ENCODE assay signal across 27 cellular contexts in genomic region chr5:150246424-150246823, GRCh38. TPM values are rescaled to one million over a fixed set of nuclear protein-coding genes. Genes with fewer than 3 reads are reported as not detected.
"Had no signal": no experiment of that assay in that cellular context is flagged by ENCODE, and none has a peak within 500 bp of the region (broad histone marks: within the 10 kb centered on the region; RNA-seq: fewer than 3 reads in every experiment).

No MANE protein-coding gene starts in this region.

- H3K27ac ChIP-seq: neural progenitor cell, ovary, right lobe of liver, spleen, tibial nerve had no signal

- H3K9ac ChIP-seq: neural progenitor cell had no signal

- H3K4me2 ChIP-seq: neural progenitor cell had no signal

- FAIRE-seq: islet of Langerhans, small intestine had no signal

- H3K4me1 ChIP-seq: right lobe of liver had no signal

- H3K9me3 Mint-ChIP-seq: immature natural killer cell; mesothelial cell of epicardium; naive thymus-derived CD4-positive, alpha-beta T cell; nephron; neural progenitor cell; stimulated activated memory B cell treated with anti-CD40 and anti-IgM and Interleukin-4, amounts not matched to agents 10 μg/mL and 1 μg/mL and 100 μg/mL, for 72 hours; stimulated activated naive CD8-positive, alpha-beta T cell treated with anti-CD3 and anti-CD28 coated beads, Interleukin-15, amount 100 ng/mL, for 72 hours; type B pancreatic cell had no signal

- H3K9me3 ChIP-seq: left ventricle myocardium inferior, ovary, right lobe of liver, spleen, tibial nerve, uterus had no signal

- H3K4me3 ChIP-seq: lung, neural progenitor cell, ovary, right lobe of liver, spleen, tibial nerve, uterus had no signal

- H3K27me3 ChIP-seq: neural progenitor cell, ovary, right lobe of liver, tibial nerve, uterus had no signal

- H3K27me3 Mint-ChIP-seq: stimulated activated naive CD8-positive, alpha-beta T cell treated with anti-CD3 and anti-CD28 coated beads, Interleukin-15, amount 100 ng/mL, for 72 hours had no signal

- H2AFZ ChIP-seq: neural progenitor cell had no signal

- H3K36me3 ChIP-seq: left ventricle myocardium inferior, neural progenitor cell, ovary, right lobe of liver, spleen, tibial nerve, uterus had no signal

- H3K4me1 Mint-ChIP-seq: immature natural killer cell; stimulated activated memory B cell treated with anti-CD40 and anti-IgM and Interleukin-4, amounts not matched to agents 10 μg/mL and 1 μg/mL and 100 μg/mL, for 72 hours; stimulated activated naive CD8-positive, alpha-beta T cell treated with anti-CD3 and anti-CD28 coated beads, Interleukin-15, amount 100 ng/mL, for 72 hours had no signal

- H3K27ac Mint-ChIP-seq: immature natural killer cell; mesothelial cell of epicardium; naive thymus-derived CD4-positive, alpha-beta T cell; progenitor cell of endocrine pancreas; stimulated activated memory B cell treated with anti-CD40 and anti-IgM and Interleukin-4, amounts not matched to agents 10 μg/mL and 1 μg/mL and 100 μg/mL, for 72 hours; stimulated activated naive CD8-positive, alpha-beta T cell treated with anti-CD3 and anti-CD28 coated beads, Interleukin-15, amount 100 ng/mL, for 72 hours; type B pancreatic cell had no signal

- H3K4me3 Mint-ChIP-seq: immature natural killer cell; mesothelial cell of epicardium; naive thymus-derived CD4-positive, alpha-beta T cell; neural progenitor cell; stimulated activated memory B cell treated with anti-CD40 and anti-IgM and Interleukin-4, amounts not matched to agents 10 μg/mL and 1 μg/mL and 100 μg/mL, for 72 hours; stimulated activated naive CD8-positive, alpha-beta T cell treated with anti-CD3 and anti-CD28 coated beads, Interleukin-15, amount 100 ng/mL, for 72 hours; type B pancreatic cell had no signal

- H3K36me3 Mint-ChIP-seq: immature natural killer cell; mesothelial cell of epicardium; naive thymus-derived CD4-positive, alpha-beta T cell; neural progenitor cell; stimulated activated memory B cell treated with anti-CD40 and anti-IgM and Interleukin-4, amounts not matched to agents 10 μg/mL and 1 μg/mL and 100 μg/mL, for 72 hours; type B pancreatic cell had no signal

- DNase-seq: glutamatergic neuron; hippocampal formation; immature natural killer cell; left ventricle myocardium inferior; mesendoderm; naive thymus-derived CD4-positive, alpha-beta T cell; ovary; retina; small intestine; spleen; stimulated activated CD4-positive, alpha-beta T cell treated with anti-CD3 and anti-CD28 coated beads, Interleukin-4, amount 100 ng/mL, for 24 hours; stimulated activated naive CD4-positive, alpha-beta T cell treated with Interleukin-2 at 50 U/mL for 16 hours; stimulated activated naive CD8-positive, alpha-beta T cell treated with anti-CD3 and anti-CD28 coated beads, Interleukin-15, amount 100 ng/mL, for 72 hours; substantia nigra; uterus had no signal

- ATAC-seq: naive thymus-derived CD4-positive, alpha-beta T cell; stimulated activated memory B cell treated with anti-CD40 and anti-IgM and Interleukin-4, amounts not matched to agents 10 μg/mL and 1 μg/mL and 100 μg/mL, for 72 hours; stimulated activated naive CD8-positive, alpha-beta T cell treated with anti-CD3 and anti-CD28 coated beads, Interleukin-15, amount 100 ng/mL, for 72 hours had no signal

RNA-seq across cellular contexts. Expression of gene CAMK2A, which starts 43.1 kb away (rescaled TPM):
- total RNA-seq: kidney epithelial cell; naive thymus-derived CD4-positive, alpha-beta T cell; progenitor cell of endocrine pancreas had no signal
- polyA plus RNA-seq: immature natural killer cell; naive thymus-derived CD4-positive, alpha-beta T cell had no signal

RNA-seq across cellular contexts. Expression of gene ARSI, which starts 56.3 kb away (rescaled TPM):
- total RNA-seq: progenitor cell of endocrine pancreas had no signal
- polyA plus RNA-seq: immature natural killer cell; naive thymus-derived CD4-positive, alpha-beta T cell had no signal

RNA-seq across cellular contexts. Expression of gene SLC6A7, which starts 56.6 kb away (rescaled TPM):
- total RNA-seq: kidney epithelial cell; left ventricle myocardium inferior; mesothelial cell of epicardium; naive thymus-derived CD4-positive, alpha-beta T cell; omental fat pad; ovary; progenitor cell of endocrine pancreas; right lobe of liver; spleen; tibial nerve; uterus had no signal
- polyA plus RNA-seq: immature natural killer cell; naive thymus-derived CD4-positive, alpha-beta T cell had no signal
